Comparison of ENCODE assay signal across 11 cellular contexts in the genomic region with DNA sequence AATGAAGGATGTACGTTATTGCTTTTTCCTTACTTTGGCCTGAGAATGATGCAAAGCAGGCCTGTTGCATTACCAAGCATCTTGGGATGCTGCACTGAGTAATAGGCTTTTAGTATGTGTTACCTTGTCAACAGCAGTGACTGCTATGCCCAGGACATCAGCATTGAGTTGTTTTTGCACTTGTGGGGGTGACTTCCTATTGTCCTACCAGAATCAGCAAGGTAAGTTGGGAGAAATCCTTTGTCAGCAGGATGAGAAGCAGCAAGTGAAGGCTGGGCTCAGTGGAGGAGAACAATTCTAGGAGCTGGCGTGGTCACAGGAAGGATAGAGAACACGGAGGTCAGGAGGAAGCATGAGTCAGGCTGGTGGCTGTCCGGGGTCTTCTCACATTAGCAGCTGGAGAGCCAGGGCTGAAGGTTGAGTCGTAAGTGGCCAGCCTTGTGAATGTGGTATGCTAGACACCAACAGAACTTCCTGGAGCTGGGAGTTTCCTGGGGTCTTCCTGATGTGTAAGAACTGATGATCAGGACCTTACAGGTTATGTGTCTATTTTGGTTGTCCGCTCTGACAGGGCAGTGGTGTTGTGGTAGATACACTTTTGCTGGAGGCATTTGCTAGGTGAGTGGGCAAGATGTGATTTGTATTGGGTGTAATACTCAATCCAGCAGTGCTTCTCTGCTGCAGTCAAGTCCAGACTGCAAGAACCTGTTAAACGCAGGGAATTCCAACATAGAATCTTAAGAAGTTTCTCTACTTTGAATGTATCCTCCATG.
A peak's percentile ranks its signal among the peaks of the same experiment; 100 is the strongest.
DNase-seq lines count a peak whose midpoint lies in the region; ATAC-seq, FAIRE-seq and TF ChIP-seq lines count a peak whose summit lies in the region.
"Had no signal": no experiment of that assay in that cellular context is flagged by ENCODE, and none has a peak within 500 bp of the region (broad histone marks: within the 10 kb centered on the region; RNA-seq: fewer than 3 reads in every experiment).

No MANE protein-coding gene starts in this region.

- H3K9me3 Mint-ChIP-seq in activated naive CD8-positive, alpha-beta T cell treated with anti-CD3 and anti-CD28 coated beads, Interleukin-2, amount 10 ng/mL, durations not matched to agents 7 days and 5 days = no peaks in the 10 kb centered on the region
- no peaks in the 10 kb centered on the region for H3K9me3 Mint-ChIP-seq in stimulated activated naive B cell treated with anti-CD40 and anti-IgM and Interleukin-4, amounts not matched to agents 10 μg/mL and 1 μg/mL and 100 μg/mL, for 72 hours
- H3K9me3 Mint-ChIP-seq: activated B cell treated with CpG ODN at 0.5 μM for 24 hours had no signal

- FAIRE-seq in D721Med (lab: Jason Lieb, UNC) = no peak

- H3K36me3 ChIP-seq in lower lobe of right lung = no peaks in the 10 kb centered on the region
- H3K36me3 ChIP-seq: suprapubic skin had no signal

- peak overlapping the region; percentile 61 for H3K27ac Mint-ChIP-seq in activated naive CD8-positive, alpha-beta T cell treated with anti-CD3 and anti-CD28 coated beads, Interleukin-2, amount 10 ng/mL, durations not matched to agents 7 days and 5 days
- H3K27ac Mint-ChIP-seq in stimulated activated naive B cell treated with anti-CD40 and anti-IgM and Interleukin-4, amounts not matched to agents 10 μg/mL and 1 μg/mL and 100 μg/mL, for 72 hours = no peak overlapping the region
- H3K27ac Mint-ChIP-seq: activated B cell treated with CpG ODN at 0.5 μM for 24 hours had no signal

- POLR2A ChIA-PET in activated naive CD8-positive, alpha-beta T cell treated with anti-CD3 and anti-CD28 coated beads, Interleukin-2, amount 10 ng/mL, durations not matched to agents 7 days and 5 days (lab: Charles Lee) = no interaction called here

- TF ChIP-seq CTCF in AG10803 (conservative IDR thresholded peaks at IDR 0.05; ENCODE audit: low read length) (no peak), lower lobe of right lung (IDR thresholded peaks at IDR 0.05) (no peak), D721Med (IDR thresholded peaks at IDR 0.05; ENCODE audit: insufficient read depth, missing control alignments) (no peak)

- no peaks in the 10 kb centered on the region for H3K9me3 ChIP-seq in lower lobe of right lung
- H3K9me3 ChIP-seq: suprapubic skin had no signal

- no peaks in the 10 kb centered on the region for H3K27me3 Mint-ChIP-seq in activated naive CD8-positive, alpha-beta T cell treated with anti-CD3 and anti-CD28 coated beads, Interleukin-2, amount 10 ng/mL, durations not matched to agents 7 days and 5 days
- no peaks in the 10 kb centered on the region for H3K27me3 Mint-ChIP-seq in stimulated activated naive B cell treated with anti-CD40 and anti-IgM and Interleukin-4, amounts not matched to agents 10 μg/mL and 1 μg/mL and 100 μg/mL, for 72 hours
- H3K27me3 Mint-ChIP-seq: activated B cell treated with CpG ODN at 0.5 μM for 24 hours had no signal

- no peak overlapping the region for H3K27ac ChIP-seq in lower lobe of right lung
- H3K27ac ChIP-seq: suprapubic skin had no signal

- no peaks in the 10 kb centered on the region for H3K27me3 ChIP-seq in lower lobe of right lung (ENCODE audit: low read depth)
- H3K27me3 ChIP-seq: suprapubic skin had no signal

- ATAC-seq in HG03039 (IDR thresholded peaks at IDR 0.05; ENCODE audit: unreplicated experiment) (peak; percentile 45), lower lobe of right lung (peak; percentile 29 to 34)
- ATAC-seq in activated naive CD8-positive, alpha-beta T cell treated with anti-CD3 and anti-CD28 coated beads, Interleukin-2, amount 10 ng/mL, durations not matched to agents 7 days and 5 days (ENCODE audit: low read depth) = no peak
- ATAC-seq in stimulated activated naive B cell treated with anti-CD40 and anti-IgM and Interleukin-4, amounts not matched to agents 10 μg/mL and 1 μg/mL and 100 μg/mL, for 72 hours (replicated peaks) = no peak

- H3K4me3 ChIP-seq in AG10803 (ENCODE audit: low read length) = no peak overlapping the region
- H3K4me3 ChIP-seq in lower lobe of right lung = no peak overlapping the region
- H3K4me3 ChIP-seq: suprapubic skin had no signal

- peaks cover 11% of the 10 kb centered on the region for H3K36me3 Mint-ChIP-seq in activated naive CD8-positive, alpha-beta T cell treated with anti-CD3 and anti-CD28 coated beads, Interleukin-2, amount 10 ng/mL, durations not matched to agents 7 days and 5 days
- H3K36me3 Mint-ChIP-seq in stimulated activated naive B cell treated with anti-CD40 and anti-IgM and Interleukin-4, amounts not matched to agents 10 μg/mL and 1 μg/mL and 100 μg/mL, for 72 hours = peaks cover 0 to 14% of the 10 kb centered on the region in 2 donors

- no peak overlapping the region for H3K4me3 Mint-ChIP-seq in activated naive CD8-positive, alpha-beta T cell treated with anti-CD3 and anti-CD28 coated beads, Interleukin-2, amount 10 ng/mL, durations not matched to agents 7 days and 5 days
- no peak overlapping the region for H3K4me3 Mint-ChIP-seq in stimulated activated naive B cell treated with anti-CD40 and anti-IgM and Interleukin-4, amounts not matched to agents 10 μg/mL and 1 μg/mL and 100 μg/mL, for 72 hours
- H3K4me3 Mint-ChIP-seq: activated B cell treated with CpG ODN at 0.5 μM for 24 hours had no signal

- H3K4me1 ChIP-seq in lower lobe of right lung = peaks cover 17% of the 10 kb centered on the region

- peaks cover 4% of the 10 kb centered on the region for H3K4me1 Mint-ChIP-seq in activated naive CD8-positive, alpha-beta T cell treated with anti-CD3 and anti-CD28 coated beads, Interleukin-2, amount 10 ng/mL, durations not matched to agents 7 days and 5 days
- H3K4me1 Mint-ChIP-seq in stimulated activated naive B cell treated with anti-CD40 and anti-IgM and Interleukin-4, amounts not matched to agents 10 μg/mL and 1 μg/mL and 100 μg/mL, for 72 hours = peaks cover 9 to 19% of the 10 kb centered on the region in 2 donors
- H3K4me1 Mint-ChIP-seq: activated B cell treated with CpG ODN at 0.5 μM for 24 hours had no signal

- DNase-seq in AG10803 (ENCODE audit: low read depth) (peak; percentile 34), lower lobe of right lung (no peak), DMS153 (lab: John Stamatoyannopoulos, UW) (no peak), NCI-H1092 (lab: John Stamatoyannopoulos, UW) (no peak), D721Med (ENCODE audit: insufficient read length, low spot score) (no peak)
- DNase-seq in activated naive CD8-positive, alpha-beta T cell treated with anti-CD3 and anti-CD28 coated beads, Interleukin-2, amount 10 ng/mL, durations not matched to agents 7 days and 5 days = no peak
- DNase-seq in stimulated activated naive B cell treated with anti-CD40 and anti-IgM and Interleukin-4, amounts not matched to agents 10 μg/mL and 1 μg/mL and 100 μg/mL, for 72 hours = no peak
- DNase-seq: activated B cell treated with CpG ODN at 0.5 μM for 24 hours, NCI-H1436 had no signal

- intact Hi-C loops in lower lobe of right lung (cut with DNase I) = no loop called here

Comparison
In these comparisons a context has a peak if more than half of its experiments do, and no peak if none do; other contexts are left out.
1. ATAC-seq: peak in HG03039 (single experiment) and lower lobe of right lung (2 of 2); none in activated naive CD8-positive, alpha-beta T cell treated with anti-CD3 and anti-CD28 coated beads, Interleukin-2, amount 10 ng/mL, durations not matched to agents 7 days and 5 days (single experiment) and stimulated activated naive B cell treated with anti-CD40 and anti-IgM and Interleukin-4, amounts not matched to agents 10 μg/mL and 1 μg/mL and 100 μg/mL, for 72 hours (0 of 2).